Comparison of ENCODE assay signal across 15 cellular contexts in genomic region chr22:48758905-48759875, GRCh38.
DNase-seq lines count a peak whose midpoint lies in the region; ATAC-seq and TF ChIP-seq lines count a peak whose summit lies in the region.
"Had no signal": no experiment of that assay in that cellular context is flagged by ENCODE, and none has a peak within 500 bp of the region (broad histone marks: within the 10 kb centered on the region; RNA-seq: fewer than 3 reads in every experiment).

No MANE protein-coding gene starts in this region.

- no peak overlapping the region for H3K4me3 Mint-ChIP-seq in activated CD4-positive, alpha-beta memory T cell treated with anti-CD3 and anti-CD28 coated beads for 36 hours
- H3K4me3 Mint-ChIP-seq: activated naive CD4-positive, alpha-beta T cell treated with anti-CD3 and anti-CD28 coated beads, Interleukin-2, amount 10 ng/mL, durations not matched to agents 7 days and 5 days had no signal

- no peak for TF ChIP-seq EP300 in stomach (IDR thresholded peaks at IDR 0.05)

- H3K27ac Mint-ChIP-seq in activated CD4-positive, alpha-beta memory T cell treated with anti-CD3 and anti-CD28 coated beads for 36 hours: no peak overlapping the region
- H3K27ac Mint-ChIP-seq: activated naive CD4-positive, alpha-beta T cell treated with anti-CD3 and anti-CD28 coated beads, Interleukin-2, amount 10 ng/mL, durations not matched to agents 7 days and 5 days had no signal

- peaks cover 10% of the 10 kb centered on the region for H3K27me3 Mint-ChIP-seq in activated CD4-positive, alpha-beta memory T cell treated with anti-CD3 and anti-CD28 coated beads for 36 hours
- H3K27me3 Mint-ChIP-seq: activated naive CD4-positive, alpha-beta T cell treated with anti-CD3 and anti-CD28 coated beads, Interleukin-2, amount 10 ng/mL, durations not matched to agents 7 days and 5 days had no signal

- no peaks in the 10 kb centered on the region for H3K36me3 Mint-ChIP-seq in activated CD4-positive, alpha-beta memory T cell treated with anti-CD3 and anti-CD28 coated beads for 36 hours
- H3K36me3 Mint-ChIP-seq: activated naive CD4-positive, alpha-beta T cell treated with anti-CD3 and anti-CD28 coated beads, Interleukin-2, amount 10 ng/mL, durations not matched to agents 7 days and 5 days had no signal

- no peaks in the 10 kb centered on the region for H3K4me1 Mint-ChIP-seq in activated CD4-positive, alpha-beta memory T cell treated with anti-CD3 and anti-CD28 coated beads for 36 hours (ENCODE audit: low read depth)
- H3K4me1 Mint-ChIP-seq: activated naive CD4-positive, alpha-beta T cell treated with anti-CD3 and anti-CD28 coated beads, Interleukin-2, amount 10 ng/mL, durations not matched to agents 7 days and 5 days had no signal

- no peaks in the 10 kb centered on the region for H3K9me3 Mint-ChIP-seq in activated CD4-positive, alpha-beta memory T cell treated with anti-CD3 and anti-CD28 coated beads for 36 hours

- H3K9me3 ChIP-seq in lower lobe of right lung (no peaks in the 10 kb centered on the region), stomach (no peaks in the 10 kb centered on the region)
- H3K9me3 ChIP-seq: BE2C, neutrophil had no signal

- WGBS in stomach, 5 donors: 84 to 94% (median 90%) methylated on average over 22 of the region's 22 CpGs

- intact Hi-C loops in activated CD4-positive, alpha-beta memory T cell treated with anti-CD3 and anti-CD28 coated beads for 36 hours (cut with micrococcal nuclease): no loop called here
- intact Hi-C loops in lower lobe of right lung (cut with DNase I) (no loop called here), stomach (cut with DNase I; ENCODE audit: low total_unique reads) (no loop called here)

- CTCF ChIA-PET in activated CD4-positive, alpha-beta memory T cell treated with anti-CD3 and anti-CD28 coated beads for 36 hours (lab: Charles Lee): no interaction called here

- H3K27ac ChIP-seq in lower lobe of right lung (no peak overlapping the region), stomach (no peak overlapping the region)
- H3K27ac ChIP-seq: neutrophil had no signal

- ATAC-seq in lower lobe of right lung: no peak
- ATAC-seq in HG02884 (IDR thresholded peaks at IDR 0.05; ENCODE audit: unreplicated experiment): no peak

- TF ChIP-seq CTCF in lower lobe of right lung (IDR thresholded peaks at IDR 0.05): no peak
- no peak for TF ChIP-seq CTCF in stomach (IDR thresholded peaks at IDR 0.05)

- no peak for TF ChIP-seq POLR2A in stomach (IDR thresholded peaks at IDR 0.05)

- H3K4me1 ChIP-seq in lower lobe of right lung (no peaks in the 10 kb centered on the region), stomach (no peaks in the 10 kb centered on the region)
- H3K4me1 ChIP-seq: BE2C had no signal

- H3K27me3 ChIP-seq in lower lobe of right lung (ENCODE audit: low read depth): peaks cover 6% of the 10 kb centered on the region
- peaks cover 0 to 23% (median 0%) of the 10 kb centered on the region in 3 donors for H3K27me3 ChIP-seq in stomach
- H3K27me3 ChIP-seq: BE2C, neutrophil had no signal

- no peak overlapping the region for H3K4me3 ChIP-seq in lower lobe of right lung
- H3K4me3 ChIP-seq in stomach: no peak overlapping the region

- peak; percentile 37 for DNase-seq in activated CD8-positive, alpha-beta memory T cell treated with anti-CD3 and anti-CD28 coated beads for 24 hours
- no peak for DNase-seq in activated CD8-positive, alpha-beta memory T cell treated with anti-CD3 and anti-CD28 coated beads, Interleukin-2, amount 50 U/mL, for 4 hours
- DNase-seq in activated CD4-positive, alpha-beta memory T cell treated with anti-CD3 and anti-CD28 coated beads for 36 hours: peak; percentile 0
- DNase-seq in lower lobe of right lung (peak; percentile 23), stomach (peak; percentile 9), inferior parietal cortex (ENCODE audit: extremely low spot score) (no peak), NCI-H1930 (lab: John Stamatoyannopoulos, UW) (no peak)
- DNase-seq: activated naive CD4-positive, alpha-beta T cell treated with anti-CD3 and anti-CD28 coated beads, Interleukin-2, amount 10 ng/mL, durations not matched to agents 7 days and 5 days; BE2C; Calu3; NCI-H2107; NCI-H69; OCI-M1 had no signal

- POLR2A ChIA-PET in activated CD4-positive, alpha-beta memory T cell treated with anti-CD3 and anti-CD28 coated beads for 36 hours (lab: Charles Lee): no interaction called here

- H3K36me3 ChIP-seq in lower lobe of right lung (no peaks in the 10 kb centered on the region), stomach (no peaks in the 10 kb centered on the region)
- H3K36me3 ChIP-seq: BE2C, neutrophil had no signal

Comparison
In these comparisons a context has a peak if more than half of its experiments do, and no peak if none do; other contexts are left out.
1. DNase-seq: peak in activated CD8-positive, alpha-beta memory T cell treated with anti-CD3 and anti-CD28 coated beads for 24 hours (single experiment), activated CD4-positive, alpha-beta memory T cell treated with anti-CD3 and anti-CD28 coated beads for 36 hours (single experiment), lower lobe of right lung (single experiment) and stomach (single experiment); none in activated CD8-positive, alpha-beta memory T cell treated with anti-CD3 and anti-CD28 coated beads, Interleukin-2, amount 50 U/mL, for 4 hours (single experiment), inferior parietal cortex (single experiment) and NCI-H1930 (0 of 2).